In the genomic region with DNA sequence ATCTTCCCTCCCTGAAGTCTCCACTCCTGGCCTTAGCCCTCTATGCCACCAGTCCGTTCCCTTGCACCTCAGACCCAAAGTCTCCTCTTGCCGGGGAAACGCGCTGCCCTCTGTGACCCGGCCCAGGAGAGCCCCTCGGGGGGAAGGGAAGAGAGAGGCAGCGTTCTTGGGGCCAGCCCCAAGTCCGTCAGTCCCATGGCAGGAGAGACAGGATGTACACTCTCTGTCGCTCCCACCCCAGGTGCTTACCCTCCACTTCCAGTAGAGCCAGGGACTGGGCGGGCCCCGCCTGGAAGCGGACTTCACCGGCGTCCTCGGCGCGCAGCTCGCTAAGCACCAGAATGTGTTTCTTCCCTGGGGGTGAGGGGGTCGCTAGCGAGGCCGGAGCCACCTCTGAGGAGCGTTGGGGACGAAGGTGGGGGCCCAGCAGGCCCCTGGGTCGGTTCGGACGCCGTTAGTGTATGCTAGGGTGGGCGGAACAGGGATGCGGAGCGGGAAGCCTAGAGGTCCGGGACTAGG, we compare ENCODE assay signal across 1 cellular context.
TF ChIP-seq lines count a peak whose summit lies in the region.

No MANE protein-coding gene starts in this region.

TF ChIP-seq in HepG2, 621 proteins besides CTCF, POLR2A, EP300 and RAD21 (continued from another document and continues in another):
- TF ChIP-seq REST (IDR thresholded peaks at IDR 0.05; ENCODE audit: borderline replicate concordance in 1 of 2, low read depth in 1 of 2, low read length in 2 of 2) (no peak), YEATS2 (CRISPR knock-in tag; IDR thresholded peaks at IDR 0.05; ENCODE audit: borderline replicate concordance) (no peak), ZNF639 (CRISPR knock-in tag; conservative IDR thresholded peaks at IDR 0.05) (no peak), SP4 (CRISPR knock-in tag; IDR thresholded peaks at IDR 0.05) (no peak), ZNF367 (CRISPR knock-in tag; IDR thresholded peaks at IDR 0.05; ENCODE audit: borderline replicate concordance) (no peak), ZNF460 (CRISPR knock-in tag; IDR thresholded peaks at IDR 0.05; ENCODE audit: borderline replicate concordance) (no peak; the same call in 1 of the 2 replicates), ARNT2 (CRISPR knock-in tag; IDR thresholded peaks at IDR 0.05; ENCODE audit: low read depth) (no peak; the same call in 1 of the 2 replicates), NR2F1 (CRISPR knock-in tag; IDR thresholded peaks at IDR 0.05) (no peak), AKAP8 (CRISPR knock-in tag; IDR thresholded peaks at IDR 0.05) (no peak; the same call in 1 of the 2 replicates), HIVEP1 (CRISPR knock-in tag; IDR thresholded peaks at IDR 0.05) (peak; percentile 85), ZKSCAN1 (IDR thresholded peaks at IDR 0.05; ENCODE audit: low read length) (no peak), ZNF850 (CRISPR knock-in tag; conservative IDR thresholded peaks at IDR 0.05) (no peak), CHD2 (IDR thresholded peaks at IDR 0.05; ENCODE audit: low read depth, low read length) (no peak), NKX3-1 (CRISPR knock-in tag; IDR thresholded peaks at IDR 0.05) (no peak), HNF1B (CRISPR knock-in tag; IDR thresholded peaks at IDR 0.05) (peak; percentile 83; the same call in 1 of the 2 replicates), NR2F6 (IDR thresholded peaks at IDR 0.05) (no peak), NR2F6 (CRISPR knock-in tag; IDR thresholded peaks at IDR 0.05) (peak; percentile 15; the same call in 1 of the 2 replicates), CREM (IDR thresholded peaks at IDR 0.05) (no peak), CREM (CRISPR knock-in tag; IDR thresholded peaks at IDR 0.05) (no peak), ZNF713 (CRISPR knock-in tag; IDR thresholded peaks at IDR 0.05) (no peak; the same call in 1 of the 2 replicates), ZNF234 (CRISPR knock-in tag; conservative IDR thresholded peaks at IDR 0.05) (no peak), POLR2AphosphoS2 (IDR thresholded peaks at IDR 0.05; ENCODE audit: low read depth, low read length) (peak; percentile 69; the same call in 1 of the 2 replicates), ZNF205 (CRISPR knock-in tag; IDR thresholded peaks at IDR 0.05) (no peak), GATA4 (IDR thresholded peaks at IDR 0.05; ENCODE audit: borderline replicate concordance, low read depth) (no peak), RFX1 (IDR thresholded peaks at IDR 0.05) (no peak), ZNF577 (CRISPR knock-in tag; IDR thresholded peaks at IDR 0.05; ENCODE audit: borderline replicate concordance, low read depth) (no peak), THAP9 (CRISPR knock-in tag; IDR thresholded peaks at IDR 0.05; ENCODE audit: borderline replicate concordance) (no peak), FOXA3 (CRISPR knock-in tag; IDR thresholded peaks at IDR 0.05) (no peak), ZNF605 (CRISPR knock-in tag; IDR thresholded peaks at IDR 0.05) (no peak), ZNF484 (CRISPR knock-in tag; IDR thresholded peaks at IDR 0.05; ENCODE audit: borderline replicate concordance, low read depth) (no peak), PHF20 (CRISPR knock-in tag; IDR thresholded peaks at IDR 0.05) (0 out of 2 replicates have a peak, but pooled peaks have one; percentile 6), SIX1 (CRISPR knock-in tag; IDR thresholded peaks at IDR 0.05; ENCODE audit: borderline replicate concordance) (no peak), ZNF891 (CRISPR knock-in tag; IDR thresholded peaks at IDR 0.05) (no peak), BORCS8-MEF2B (CRISPR knock-in tag; IDR thresholded peaks at IDR 0.05) (0 out of 2 replicates have a peak, but pooled peaks have one; percentile 20), TARDBP (CRISPR knock-in tag; IDR thresholded peaks at IDR 0.05) (0 out of 2 replicates have a peak, but pooled peaks have one; percentile 47)
- TF ChIP-seq, protein P1, sequence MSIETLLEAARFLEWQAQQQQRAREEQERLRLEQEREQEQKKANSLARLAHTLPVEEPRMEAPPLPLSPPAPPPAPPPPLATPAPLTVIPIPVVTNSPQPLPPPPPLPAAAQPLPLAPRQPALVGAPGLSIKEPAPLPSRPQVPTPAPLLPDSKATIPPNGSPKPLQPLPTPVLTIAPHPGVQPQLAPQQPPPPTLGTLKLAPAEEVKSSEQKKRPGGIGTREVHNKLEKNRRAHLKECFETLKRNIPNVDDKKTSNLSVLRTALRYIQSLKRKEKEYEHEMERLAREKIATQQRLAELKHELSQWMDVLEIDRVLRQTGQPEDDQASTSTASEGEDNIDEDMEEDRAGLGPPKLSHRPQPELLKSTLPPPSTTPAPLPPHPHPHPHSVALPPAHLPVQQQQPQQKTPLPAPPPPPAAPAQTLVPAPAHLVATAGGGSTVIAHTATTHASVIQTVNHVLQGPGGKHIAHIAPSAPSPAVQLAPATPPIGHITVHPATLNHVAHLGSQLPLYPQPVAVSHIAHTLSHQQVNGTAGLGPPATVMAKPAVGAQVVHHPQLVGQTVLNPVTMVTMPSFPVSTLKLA (IDR thresholded peaks at IDR 0.05): no peak
- TF ChIP-seq, protein P2, sequence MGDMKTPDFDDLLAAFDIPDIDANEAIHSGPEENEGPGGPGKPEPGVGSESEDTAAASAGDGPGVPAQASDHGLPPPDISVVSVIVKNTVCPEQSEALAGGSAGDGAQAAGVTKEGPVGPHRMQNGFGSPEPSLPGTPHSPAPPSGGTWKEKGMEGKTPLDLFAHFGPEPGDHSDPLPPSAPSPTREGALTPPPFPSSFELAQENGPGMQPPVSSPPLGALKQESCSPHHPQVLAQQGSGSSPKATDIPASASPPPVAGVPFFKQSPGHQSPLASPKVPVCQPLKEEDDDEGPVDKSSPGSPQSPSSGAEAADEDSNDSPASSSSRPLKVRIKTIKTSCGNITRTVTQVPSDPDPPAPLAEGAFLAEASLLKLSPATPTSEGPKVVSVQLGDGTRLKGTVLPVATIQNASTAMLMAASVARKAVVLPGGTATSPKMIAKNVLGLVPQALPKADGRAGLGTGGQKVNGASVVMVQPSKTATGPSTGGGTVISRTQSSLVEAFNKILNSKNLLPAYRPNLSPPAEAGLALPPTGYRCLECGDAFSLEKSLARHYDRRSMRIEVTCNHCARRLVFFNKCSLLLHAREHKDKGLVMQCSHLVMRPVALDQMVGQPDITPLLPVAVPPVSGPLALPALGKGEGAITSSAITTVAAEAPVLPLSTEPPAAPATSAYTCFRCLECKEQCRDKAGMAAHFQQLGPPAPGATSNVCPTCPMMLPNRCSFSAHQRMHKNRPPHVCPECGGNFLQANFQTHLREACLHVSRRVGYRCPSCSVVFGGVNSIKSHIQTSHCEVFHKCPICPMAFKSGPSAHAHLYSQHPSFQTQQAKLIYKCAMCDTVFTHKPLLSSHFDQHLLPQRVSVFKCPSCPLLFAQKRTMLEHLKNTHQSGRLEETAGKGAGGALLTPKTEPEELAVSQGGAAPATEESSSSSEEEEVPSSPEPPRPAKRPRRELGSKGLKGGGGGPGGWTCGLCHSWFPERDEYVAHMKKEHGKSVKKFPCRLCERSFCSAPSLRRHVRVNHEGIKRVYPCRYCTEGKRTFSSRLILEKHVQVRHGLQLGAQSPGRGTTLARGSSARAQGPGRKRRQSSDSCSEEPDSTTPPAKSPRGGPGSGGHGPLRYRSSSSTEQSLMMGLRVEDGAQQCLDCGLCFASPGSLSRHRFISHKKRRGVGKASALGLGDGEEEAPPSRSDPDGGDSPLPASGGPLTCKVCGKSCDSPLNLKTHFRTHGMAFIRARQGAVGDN (CRISPR knock-in tag; IDR thresholded peaks at IDR 0.05): no peak
- TF ChIP-seq, protein P3, sequence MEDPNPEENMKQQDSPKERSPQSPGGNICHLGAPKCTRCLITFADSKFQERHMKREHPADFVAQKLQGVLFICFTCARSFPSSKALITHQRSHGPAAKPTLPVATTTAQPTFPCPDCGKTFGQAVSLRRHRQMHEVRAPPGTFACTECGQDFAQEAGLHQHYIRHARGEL (CRISPR knock-in tag; IDR thresholded peaks at IDR 0.05): 0 out of 2 replicates have a peak, but pooled peaks have one; percentile 12
- TF ChIP-seq, protein P4, sequence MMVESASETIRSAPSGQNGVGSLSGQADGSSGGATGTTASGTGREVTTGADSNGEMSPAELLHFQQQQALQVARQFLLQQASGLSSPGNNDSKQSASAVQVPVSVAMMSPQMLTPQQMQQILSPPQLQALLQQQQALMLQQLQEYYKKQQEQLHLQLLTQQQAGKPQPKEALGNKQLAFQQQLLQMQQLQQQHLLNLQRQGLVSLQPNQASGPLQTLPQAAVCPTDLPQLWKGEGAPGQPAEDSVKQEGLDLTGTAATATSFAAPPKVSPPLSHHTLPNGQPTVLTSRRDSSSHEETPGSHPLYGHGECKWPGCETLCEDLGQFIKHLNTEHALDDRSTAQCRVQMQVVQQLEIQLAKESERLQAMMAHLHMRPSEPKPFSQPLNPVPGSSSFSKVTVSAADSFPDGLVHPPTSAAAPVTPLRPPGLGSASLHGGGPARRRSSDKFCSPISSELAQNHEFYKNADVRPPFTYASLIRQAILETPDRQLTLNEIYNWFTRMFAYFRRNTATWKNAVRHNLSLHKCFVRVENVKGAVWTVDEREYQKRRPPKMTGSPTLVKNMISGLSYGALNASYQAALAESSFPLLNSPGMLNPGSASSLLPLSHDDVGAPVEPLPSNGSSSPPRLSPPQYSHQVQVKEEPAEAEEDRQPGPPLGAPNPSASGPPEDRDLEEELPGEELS (CRISPR knock-in tag; IDR thresholded peaks at IDR 0.05): no peak
- TF ChIP-seq, protein P5, sequence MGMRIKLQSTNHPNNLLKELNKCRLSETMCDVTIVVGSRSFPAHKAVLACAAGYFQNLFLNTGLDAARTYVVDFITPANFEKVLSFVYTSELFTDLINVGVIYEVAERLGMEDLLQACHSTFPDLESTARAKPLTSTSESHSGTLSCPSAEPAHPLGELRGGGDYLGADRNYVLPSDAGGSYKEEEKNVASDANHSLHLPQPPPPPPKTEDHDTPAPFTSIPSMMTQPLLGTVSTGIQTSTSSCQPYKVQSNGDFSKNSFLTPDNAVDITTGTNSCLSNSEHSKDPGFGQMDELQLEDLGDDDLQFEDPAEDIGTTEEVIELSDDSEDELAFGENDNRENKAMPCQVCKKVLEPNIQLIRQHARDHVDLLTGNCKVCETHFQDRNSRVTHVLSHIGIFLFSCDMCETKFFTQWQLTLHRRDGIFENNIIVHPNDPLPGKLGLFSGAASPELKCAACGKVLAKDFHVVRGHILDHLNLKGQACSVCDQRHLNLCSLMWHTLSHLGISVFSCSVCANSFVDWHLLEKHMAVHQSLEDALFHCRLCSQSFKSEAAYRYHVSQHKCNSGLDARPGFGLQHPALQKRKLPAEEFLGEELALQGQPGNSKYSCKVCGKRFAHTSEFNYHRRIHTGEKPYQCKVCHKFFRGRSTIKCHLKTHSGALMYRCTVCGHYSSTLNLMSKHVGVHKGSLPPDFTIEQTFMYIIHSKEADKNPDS (CRISPR knock-in tag; IDR thresholded peaks at IDR 0.05): no peak
